In genomic region chr16:21508661-21509432, GRCh38 we compare ENCODE assay signal across 7 cellular contexts.
DNase-seq lines count a peak whose midpoint lies in the region; ATAC-seq and TF ChIP-seq lines count a peak whose summit lies in the region.
"Not testable (repeated sequence)": the region's sequence is repeated elsewhere in the genome, so short reads cannot be mapped to it uniquely, and the experiment has no call there.

No MANE protein-coding gene starts in this region.

- not testable (repeated sequence) for H4K20me1 ChIP-seq in SU-DHL-6 (ENCODE audit: low read depth, low read length)

- peak overlapping the region; percentile 96 for H3K27ac Mint-ChIP-seq in central memory CD8-positive, alpha-beta T cell (ENCODE audit: low read depth)
- H3K27ac Mint-ChIP-seq in natural killer cell = peak overlapping the region; percentile 86 to 88

- H3K27me3 Mint-ChIP-seq in central memory CD8-positive, alpha-beta T cell; natural killer cell (ENCODE audit: low read depth in 2 of 2): not testable (repeated sequence)

- not testable (repeated sequence) for H3K9me3 Mint-ChIP-seq in central memory CD8-positive, alpha-beta T cell; natural killer cell

- H2AFZ ChIP-seq in SU-DHL-6 (ENCODE audit: low read depth, low read length, severe bottlenecking) = not testable (repeated sequence)

- peaks cover 87% of the 10 kb centered on the region for H3K79me2 ChIP-seq in SU-DHL-6 (ENCODE audit: insufficient read depth, low read length)

- H3K36me3 Mint-ChIP-seq in central memory CD8-positive, alpha-beta T cell (ENCODE audit: insufficient read depth) = peaks cover 29% of the 10 kb centered on the region
- H3K36me3 Mint-ChIP-seq in natural killer cell = not testable (repeated sequence)

- H3K4me2 ChIP-seq in SU-DHL-6 (ENCODE audit: low read depth, low read length, poor library complexity, severe bottlenecking) = peak overlapping the region; percentile 75

- not testable (repeated sequence) for H3K4me1 ChIP-seq in HEK293 (ENCODE audit: control insufficient read depth, insufficient read depth, low read length)

- not testable (repeated sequence) for H3K4me3 ChIP-seq in HEK293 (ENCODE audit: low read depth, low read length); SU-DHL-6 (ENCODE audit: insufficient read depth, low read length, poor library complexity, severe bottlenecking)

- not testable (repeated sequence) for H3K9me3 ChIP-seq in HEK293 (ENCODE audit: control insufficient read depth, insufficient read depth, low read depth, low read length); SU-DHL-6 (ENCODE audit: insufficient read depth, low read length)

- CTCF ChIA-PET in HEK293 (lab: Yijun Ruan, JAX) = not testable (repeated sequence)

- H3K9ac ChIP-seq in SU-DHL-6 (ENCODE audit: low read length) = not testable (repeated sequence)

- not testable (repeated sequence) for H3K27ac ChIP-seq in HEK293 (ENCODE audit: extremely low read depth, low read depth, low read length)
- H3K27ac ChIP-seq in SU-DHL-6 (ENCODE audit: low read depth, low read length) = peak overlapping the region; percentile 74

- intact Hi-C loops in left ventricle myocardium superior (cut with micrococcal nuclease); natural killer cell (cut with micrococcal nuclease): not testable (repeated sequence)

- H3K9me2 ChIP-seq in SU-DHL-6 (replicated peaks; ENCODE audit: insufficient read depth, low read length) = not testable (repeated sequence)

- not testable (repeated sequence) for H3K27me3 ChIP-seq in SU-DHL-6 (ENCODE audit: low read length)

- H3F3A ChIP-seq in SU-DHL-6 (ENCODE audit: insufficient read depth) = peaks cover 28% of the 10 kb centered on the region

- TF ChIP-seq CTCF in HEK293 (tag by site-specific recombination; IDR thresholded peaks at IDR 0.05); SU-DHL-6 (IDR thresholded peaks at IDR 0.05; ENCODE audit: insufficient read depth, low read length, poor library complexity, severe bottlenecking); natural killer cell (IDR thresholded peaks at IDR 0.05): not testable (repeated sequence)

- POLR2A ChIA-PET in HEK293 (lab: Yijun Ruan, JAX) = not testable (repeated sequence)

- H3K4me3 Mint-ChIP-seq in central memory CD8-positive, alpha-beta T cell = peak overlapping the region; percentile 77
- peak overlapping the region; percentile 84 for H3K4me3 Mint-ChIP-seq in natural killer cell

- peaks cover 72% of the 10 kb centered on the region for H3K4me1 Mint-ChIP-seq in central memory CD8-positive, alpha-beta T cell
- peaks cover 31 to 46% of the 10 kb centered on the region in 2 donors for H3K4me1 Mint-ChIP-seq in natural killer cell

- peaks cover 0 to 13% of the 10 kb centered on the region in 2 experiments; a peak in 2 of 3 replicates for H3K36me3 ChIP-seq in HEK293 (ENCODE audit: control insufficient read depth in 2 of 2, insufficient read depth in 1 of 2, low read length in 2 of 2)
- H3K36me3 ChIP-seq in SU-DHL-6 (ENCODE audit: low read length) = not testable (repeated sequence)

- peak; percentile 24 for DNase-seq in activated T-cell treated with anti-CD3 and anti-CD28 coated beads, Interleukin-2, amount 50 U/mL, for 1 hour
- DNase-seq in central memory CD8-positive, alpha-beta T cell (ENCODE audit: low spot score in 2 of 2) = peak in 1 of 2 donors; percentile 10
- DNase-seq in left ventricle myocardium superior (peak; percentile 55), natural killer cell (peak; percentile 13)
- DNase-seq in stimulated activated CD4-positive, alpha-beta T cell treated with anti-CD3 and anti-CD28 coated beads, Interleukin-2, amount 100 ng/mL, for 24 hours = peak; percentile 31 to 38

- ATAC-seq in central memory CD8-positive, alpha-beta T cell (replicated peaks; ENCODE audit: extremely low read depth, poor library complexity, severe bottlenecking); natural killer cell: not testable (repeated sequence)
- ATAC-seq in left ventricle myocardium superior = peak; percentile 23

TF ChIP-seq in HEK293, 187 proteins besides CTCF, POLR2A, EP300 and RAD21:
- peak; percentile 82 for TF ChIP-seq ZNF449 (tag by site-specific recombination; IDR thresholded peaks at IDR 0.05)
- TF ChIP-seq IKZF3 (tag by site-specific recombination; IDR thresholded peaks at IDR 0.05) = peak; percentile 40; the same call in 1 of the 2 replicates
